23 cellular contexts compared by ENCODE assay signal in genomic region chr1:15943515-15944307, GRCh38.
"Had no signal": no experiment of that assay in that cellular context is flagged by ENCODE, and none has a peak within 500 bp of the region (broad histone marks: within the 10 kb centered on the region; RNA-seq: fewer than 3 reads in every experiment).

No MANE protein-coding gene starts in this region.

- H3K27me3 ChIP-seq: brain microvascular endothelial cell, right lobe of liver, suprapubic skin, upper lobe of left lung had no signal

- DNase-seq: activated CD4-positive, alpha-beta T cell treated with anti-CD3 and anti-CD28 coated beads, Interleukin-2, amount 10 ng/mL, durations not matched to agents 24 days and 14 days; activated effector memory CD4-positive, alpha-beta T cell treated with Interleukin-2 at 50 U/mL for 16 hours; activated T-cell treated with anti-CD3 and anti-CD28 coated beads, Interleukin-2, amount 50 U/mL, for 4 hours; brain microvascular endothelial cell; effector memory CD4-positive, alpha-beta T cell; foreskin melanocyte; kidney glomerular epithelial cell; nephron progenitor cell; stimulated activated CD4-positive, alpha-beta T cell treated with anti-CD3 and anti-CD28 coated beads, Interleukin-4, amount 100 ng/mL, for 4 hours; stimulated activated naive CD8-positive, alpha-beta T cell treated with anti-CD3 and anti-CD28 coated beads, Interleukin-15, Interleukin-2, amounts not matched to agents 100 U/mL and 50 U/mL, for 24 hours; SW 1271 had no signal

- H3K9me3 ChIP-seq: prostate gland, right lobe of liver, suprapubic skin, upper lobe of left lung had no signal

- ATAC-seq: activated naive CD4-positive, alpha-beta T cell treated with anti-CD3 and anti-CD28 coated beads, Interleukin-2, amount 50 U/mL, for 72 hours; activated T-cell treated with anti-CD3 and anti-CD28 coated beads, Interleukin-2, amount 50 U/mL, for 4 hours; right lobe of liver; stimulated activated naive CD8-positive, alpha-beta T cell treated with anti-CD3 and anti-CD28 coated beads, Interleukin-15, Interleukin-2, amounts not matched to agents 100 U/mL and 50 U/mL, for 24 hours; WTC11 had no signal

- H3K4me1 ChIP-seq: prostate gland had no signal

- H3K4me3 ChIP-seq: lung, prostate gland, right lobe of liver, smooth muscle cell, suprapubic skin, upper lobe of left lung had no signal

- H3K27ac Mint-ChIP-seq: activated CD4-positive, alpha-beta T cell treated with anti-CD3 and anti-CD28 coated beads, Interleukin-2, amount 10 ng/mL, durations not matched to agents 24 days and 14 days; dendritic cell treated with granulocyte-macrophage colony-stimulating factor and Interleukin-4, amounts not matched to agents 40 ng/mL and 50 ng/mL, for 4 days; mesothelial cell of epicardium; nephron progenitor cell; WTC11 had no signal

- H3K4me3 Mint-ChIP-seq: activated CD4-positive, alpha-beta T cell treated with anti-CD3 and anti-CD28 coated beads, Interleukin-2, amount 10 ng/mL, durations not matched to agents 24 days and 14 days; activated T-cell treated with anti-CD3 and anti-CD28 coated beads, Interleukin-2, amount 50 U/mL, for 4 hours; central memory CD8-positive, alpha-beta T cell; dendritic cell treated with granulocyte-macrophage colony-stimulating factor and Interleukin-4, amounts not matched to agents 40 ng/mL and 50 ng/mL, for 4 days; mesothelial cell of epicardium; nephron progenitor cell; WTC11 had no signal

- H3K27me3 Mint-ChIP-seq: activated CD4-positive, alpha-beta T cell treated with anti-CD3 and anti-CD28 coated beads, Interleukin-2, amount 10 ng/mL, durations not matched to agents 24 days and 14 days; central memory CD8-positive, alpha-beta T cell; dendritic cell treated with granulocyte-macrophage colony-stimulating factor and Interleukin-4, amounts not matched to agents 40 ng/mL and 50 ng/mL, for 4 days had no signal

- H3K9me3 Mint-ChIP-seq: activated CD4-positive, alpha-beta T cell treated with anti-CD3 and anti-CD28 coated beads, Interleukin-2, amount 10 ng/mL, durations not matched to agents 24 days and 14 days; activated naive CD4-positive, alpha-beta T cell treated with anti-CD3 and anti-CD28 coated beads, Interleukin-2, amount 50 U/mL, for 72 hours; activated T-cell treated with anti-CD3 and anti-CD28 coated beads, Interleukin-2, amount 50 U/mL, for 4 hours; central memory CD8-positive, alpha-beta T cell; dendritic cell treated with granulocyte-macrophage colony-stimulating factor and Interleukin-4, amounts not matched to agents 40 ng/mL and 50 ng/mL, for 4 days; mesothelial cell of epicardium; nephron progenitor cell; WTC11 had no signal

- H3K27ac ChIP-seq: brain microvascular endothelial cell, epithelial cell of prostate, prostate gland, right lobe of liver, suprapubic skin had no signal
